ENCODE assay signal across 9 cellular contexts in the genomic region with DNA sequence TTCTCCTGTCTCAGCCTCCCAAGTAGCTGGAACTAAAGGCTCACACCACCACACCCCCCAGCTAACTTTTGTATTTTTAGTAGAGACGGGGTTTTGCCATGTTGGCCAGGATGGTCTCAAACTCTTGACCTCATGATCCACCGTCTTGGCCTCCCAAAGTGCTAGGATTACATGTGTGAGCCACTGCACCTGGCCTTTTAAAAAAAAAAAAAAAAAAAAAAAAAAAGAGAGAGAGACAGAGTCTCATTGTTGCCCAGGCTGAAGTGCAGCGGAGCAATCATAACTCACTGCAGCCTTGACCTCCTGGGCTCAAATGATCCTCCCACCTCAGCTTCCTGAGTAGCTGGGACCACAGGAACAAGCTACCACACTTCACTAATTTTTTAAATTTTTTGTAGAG. TPM values are rescaled to one million over a fixed set of nuclear protein-coding genes. Genes with fewer than 3 reads are reported as not detected.
A peak's percentile ranks its signal among the peaks of the same experiment; 100 is the strongest.
DNase-seq lines count a peak whose midpoint lies in the region; ATAC-seq, FAIRE-seq and TF ChIP-seq lines count a peak whose summit lies in the region.
"Not testable (repeated sequence)": the region's sequence is repeated elsewhere in the genome, so short reads cannot be mapped to it uniquely, and the experiment has no call there.
"Had no signal": no experiment of that assay in that cellular context is flagged by ENCODE, and none has a peak within 500 bp of the region (broad histone marks: within the 10 kb centered on the region; RNA-seq: fewer than 3 reads in every experiment).

No MANE protein-coding gene starts in this region.

- H3K9me3 ChIP-seq in A549; PC-9 (ENCODE audit: insufficient read depth, low read depth); mucosa of stomach (ENCODE audit: control insufficient read depth, low read length): not testable (repeated sequence)

- intact Hi-C loops in PC-9 (cut with micrococcal nuclease; ENCODE audit: unreplicated experiment) = loop anchor here (5.0 kb wide), 2 partner anchors 99 to 171 kb away; no protein-coding TSS in a partner anchor

- TF ChIP-seq EP300 in A549 (IDR thresholded peaks at IDR 0.05) = not testable (repeated sequence)

- H4K20me1 ChIP-seq in PC-9 (ENCODE audit: insufficient read depth) = not testable (repeated sequence)

- CTCF ChIA-PET in A549 (lab: Yijun Ruan, JAX) = interaction anchor here (0.6 to 1.3 kb wide), 2 partner anchors 68 to 76 kb away, joined by 3 read pairs; no protein-coding TSS in a partner anchor
- CTCF ChIA-PET in HEK293T (lab: Yijun Ruan, JAX) = interaction anchor here (0.7 kb wide), 1 partner anchor 36 kb away, joined by 8 read pairs; no protein-coding TSS in a partner anchor
- CTCF ChIA-PET in PC-9 (lab: Charles Lee) = interaction anchor here (0.6 kb wide), 1 partner anchor 84 kb away, joined by 8 read pairs; no protein-coding TSS in a partner anchor

- not testable (repeated sequence) for TF ChIP-seq RAD21 in A549 (conservative IDR thresholded peaks at IDR 0.05 in 1 of 2, IDR thresholded peaks at IDR 0.05 in 1 of 2)

- BruUV-seq in PC-9 (replicated peaks; lab: Mats Ljungman, UMichigan) = not testable (repeated sequence)

- H3K27me3 ChIP-seq in PC-9 (ENCODE audit: insufficient read depth, low read depth); mucosa of stomach (ENCODE audit: control insufficient read depth, insufficient read depth, low read length): not testable (repeated sequence)

- H3K27ac ChIP-seq in A549 (peak overlapping the region; percentile 90 to 94; a peak in 4 of 6 replicates), PC-9 (peak overlapping the region; percentile 100)

- not testable (repeated sequence) for H3K36me3 ChIP-seq in PC-9 (ENCODE audit: low read depth); mucosa of stomach (ENCODE audit: control insufficient read depth, insufficient read depth, low read length)

- peaks cover 14% of the 10 kb centered on the region; the same call in 1 of the 2 replicates for H3K79me2 ChIP-seq in PC-9 (ENCODE audit: low read depth)

- POLR2A ChIA-PET in A549 (lab: Yijun Ruan, JAX) = interaction anchor here (1.1 kb wide), 1 partner anchor 70 kb away, joined by 8 read pairs; no protein-coding TSS in a partner anchor
- POLR2A ChIA-PET in HEK293T (lab: Yijun Ruan, JAX) = not testable (repeated sequence)
- POLR2A ChIA-PET in PC-9 (lab: Charles Lee; ENCODE audit: unreplicated experiment) = interaction anchor here (0.6 kb wide), 1 partner anchor 69 kb away, joined by 3 read pairs; the partner anchor contains the start of gene SMURF1

- FAIRE-seq in A549 (lab: Jason Lieb, UNC) = not testable (repeated sequence)

- DNase-seq in A549 (ENCODE audit: low read depth in 1 of 2, low spot score in 1 of 2); HEK293T (ENCODE audit: extremely low spot score): not testable (repeated sequence)
- DNase-seq in PC-9 = peak; percentile 22 to 52
- peak; percentile 38 for DNase-seq in glomerular visceral epithelial cell (ENCODE audit: extremely low spot score)
- peak; percentile 41 for DNase-seq in kidney tubule cell (ENCODE audit: low spot score)

- not testable (repeated sequence) for H3K9me2 ChIP-seq in PC-9 (ENCODE audit: insufficient read depth)

- TF ChIP-seq POLR2A in A549 (IDR thresholded peaks at IDR 0.05; ENCODE audit: low read length) = not testable (repeated sequence)

- H3F3A ChIP-seq in PC-9 (ENCODE audit: insufficient read depth, low read depth) = peaks cover 50% of the 10 kb centered on the region

- ATAC-seq in A549 = not testable (repeated sequence)

- peaks cover 48% of the 10 kb centered on the region for H3K4me1 ChIP-seq in A549
- H3K4me1 ChIP-seq in PC-9 (replicated peaks; ENCODE audit: insufficient read depth) = peaks cover 52% of the 10 kb centered on the region
- H3K4me1 ChIP-seq in mucosa of stomach (ENCODE audit: control insufficient read depth, insufficient read depth, low read length) = peaks cover 62% of the 10 kb centered on the region

- H3K4me2 ChIP-seq in A549 = not testable (repeated sequence)
- H3K4me2 ChIP-seq in PC-9 = peak overlapping the region; percentile 78

- not testable (repeated sequence) for TF ChIP-seq CTCF in A549 (IDR thresholded peaks at IDR 0.05); PC-9 (conservative IDR thresholded peaks at IDR 0.05)

- not testable (repeated sequence) for H2AFZ ChIP-seq in PC-9

- not testable (repeated sequence) for H3K4me3 ChIP-seq in A549; PC-9; mucosa of stomach (ENCODE audit: low read length)

- H3K9ac ChIP-seq in mucosa of stomach (ENCODE audit: low read length) = peak overlapping the region; percentile 7

- WGBS in A549 (ENCODE audit: missing lambda C conversion rate) = 92% methylated on average over 3 of the region's 3 CpGs

TF ChIP-seq in HEK293T, 16 proteins besides CTCF, POLR2A, EP300 and RAD21:
- TF ChIP-seq ZNF384 (IDR thresholded peaks at IDR 0.05) = peak; percentile 40; the same call in 1 of the 2 replicates

RNA-seq across cellular contexts. Expression of gene KPNA7, which starts 5.3 kb away (rescaled TPM):
- polyA plus RNA-seq in A549 (2011; rRNA removed) = 0.48 and 0.53 TPM in 2 replicates
- 0.22 and 0.38 TPM in 2 replicates for polyA plus RNA-seq in A549 (2012; cell fraction: cytosol; rRNA removed)
- polyA plus RNA-seq in A549 (2012; cell fraction: nucleus; rRNA removed) = 0.36 and 0.38 TPM in 2 replicates
- polyA plus RNA-seq in A549 (2017; fragmentation: RNase III; extraction: RNeasy Plus Mini Kit Qiagen cat#74134 plus additional on column Dnase treatment) = 0.28 to 0.53 TPM (median 0.41 TPM) in 3 replicates
- polyA minus RNA-seq in A549 (2011; rRNA and poly(A)+ RNA removed) = 0.29 and 0.83 TPM in 2 replicates
- 3.6 and 4.2 TPM in 2 replicates for total RNA-seq in PC-9 (2021)
- total RNA-seq: CD4-positive, CD25-positive, alpha-beta regulatory T cell had no signal
- polyA plus RNA-seq: CD4-positive, CD25-positive, alpha-beta regulatory T cell had no signal

RNA-seq across cellular contexts. Expression of gene MYH16, which starts 59.4 kb away (rescaled TPM):
- polyA plus RNA-seq in A549 (2011; rRNA removed) (0.28 and 0.29 TPM in 2 replicates), A549 (2017; fragmentation: RNase III; extraction: RNeasy Plus Mini Kit Qiagen cat#74134 plus additional on column Dnase treatment) (0.21 to 0.32 TPM (median 0.31 TPM) in 3 replicates)
- 0.08 and 0.15 TPM in 2 replicates for polyA plus RNA-seq in A549 (2012; cell fraction: cytosol; rRNA removed)
- 0.05 and 0.12 TPM in 2 replicates for polyA plus RNA-seq in A549 (2012; cell fraction: nucleus; rRNA removed)
- polyA minus RNA-seq in A549 (2011; rRNA and poly(A)+ RNA removed) = 0.10 and 0.12 TPM in 2 replicates
- 11.7 and 18.0 TPM in 2 replicates for total RNA-seq in PC-9 (2021)
- total RNA-seq: Caco-2; CD4-positive, CD25-positive, alpha-beta regulatory T cell; CD8-positive, alpha-beta T cell had no signal
- polyA plus RNA-seq: CD4-positive, CD25-positive, alpha-beta regulatory T cell had no signal
